ENCODE assay signal across 15 cellular contexts in genomic region chr5:167511276-167511675, GRCh38.
"Had no signal": no experiment of that assay in that cellular context is flagged by ENCODE, and none has a peak within 500 bp of the region (broad histone marks: within the 10 kb centered on the region; RNA-seq: fewer than 3 reads in every experiment).

No MANE protein-coding gene starts in this region.

- H3K4me3 Mint-ChIP-seq: naive thymus-derived CD4-positive, alpha-beta T cell had no signal

- H3K4me3 ChIP-seq: colonic mucosa, esophagus squamous epithelium, gastroesophageal sphincter, lung had no signal

- H3K27me3 Mint-ChIP-seq: naive thymus-derived CD4-positive, alpha-beta T cell had no signal

- H3K27me3 ChIP-seq: colonic mucosa, esophagus squamous epithelium, gastroesophageal sphincter, neutrophil had no signal

- DNase-seq: colonic mucosa; dermis blood vessel endothelial cell; esophagus squamous epithelium; foreskin fibroblast; glutamatergic neuron; left colon; left ventricle myocardium superior; mesenchymal stem cell; naive thymus-derived CD4-positive, alpha-beta T cell; stimulated activated naive CD4-positive, alpha-beta T cell treated with Interleukin-2 at 50 U/mL for 16 hours; trophoblast cell had no signal

- H3K4me1 ChIP-seq: colonic mucosa, esophagus squamous epithelium, gastroesophageal sphincter had no signal

- H3K9me3 ChIP-seq: colonic mucosa, esophagus squamous epithelium, gastroesophageal sphincter, neutrophil had no signal

- ATAC-seq: gastroesophageal sphincter; left colon; left ventricle myocardium superior; naive thymus-derived CD4-positive, alpha-beta T cell; sciatic nerve had no signal

- H3K36me3 Mint-ChIP-seq: naive thymus-derived CD4-positive, alpha-beta T cell had no signal

- H3K27ac ChIP-seq: colonic mucosa, esophagus squamous epithelium, gastroesophageal sphincter, neutrophil had no signal

- H3K36me3 ChIP-seq: colonic mucosa, esophagus squamous epithelium, gastroesophageal sphincter, neutrophil had no signal

- H3K4me1 Mint-ChIP-seq: naive thymus-derived CD4-positive, alpha-beta T cell had no signal

- H3K27ac Mint-ChIP-seq: naive thymus-derived CD4-positive, alpha-beta T cell had no signal
